26 cellular contexts compared by ENCODE assay signal in the genomic region with DNA sequence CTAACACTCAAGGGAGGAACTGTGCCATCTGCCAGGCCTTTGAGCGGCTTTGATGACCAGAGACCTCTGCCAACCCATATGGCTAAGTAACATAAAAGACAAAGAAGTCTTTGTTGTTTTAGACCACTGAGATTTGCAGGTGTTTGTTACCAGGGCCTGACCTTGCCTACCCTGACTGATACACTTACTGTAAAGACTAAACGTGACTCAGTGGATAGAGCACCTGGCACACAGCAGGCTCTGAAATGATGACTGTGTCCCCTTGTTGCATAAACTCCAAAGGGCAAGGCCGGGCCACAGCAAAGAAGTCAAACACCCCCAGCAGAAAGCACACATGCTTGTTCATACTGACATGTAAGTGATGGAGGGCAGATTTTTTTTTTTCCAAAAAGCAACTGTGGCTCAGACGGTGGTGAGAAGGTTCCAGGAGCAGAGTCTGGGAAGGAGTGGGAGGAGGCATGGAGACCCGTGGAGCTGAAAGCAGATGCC. TPM values are rescaled to one million over a fixed set of nuclear protein-coding genes. Genes with fewer than 3 reads are reported as not detected.
"Had no signal": no experiment of that assay in that cellular context is flagged by ENCODE, and none has a peak within 500 bp of the region (broad histone marks: within the 10 kb centered on the region; RNA-seq: fewer than 3 reads in every experiment).

No MANE protein-coding gene starts in this region.

- H3K4me1 ChIP-seq: psoas muscle, testis had no signal

- H3K36me3 ChIP-seq: ovary had no signal

- H3K27ac ChIP-seq: hepatocyte, ovary, psoas muscle, testis had no signal

- DNase-seq: activated CD4-positive, alpha-beta T cell treated with anti-CD3 and anti-CD28 coated beads for 4 hours; activated CD4-positive, alpha-beta T cell treated with anti-CD3 and anti-CD28 coated beads, Interleukin-2, amount 50 U/mL, for 48 hours; activated CD4-positive, CD25-positive, alpha-beta regulatory T cell; activated effector memory CD4-positive, alpha-beta T cell treated with Interleukin-2 at 50 U/mL for 16 hours; activated naive CD4-positive, alpha-beta T cell treated with anti-CD3 and anti-CD28 coated beads, Interleukin-2, amount 10 ng/mL, durations not matched to agents 7 days and 5 days; activated T-cell treated with anti-CD3 and anti-CD28 coated beads, Interleukin-2, amount 50 U/mL, for 72 hours; amygdala; effector CD4-positive, alpha-beta T cell; glutamatergic neuron; immature natural killer cell; naive thymus-derived CD4-positive, alpha-beta T cell; psoas muscle; right cardiac atrium; stimulated activated CD4-positive, alpha-beta T cell treated with anti-CD3 and anti-CD28 coated beads, Interleukin-1b, Interleukin-23, amount 100 ng/mL, for 48 hours; T1000; testis had no signal

- ATAC-seq: activated T-cell treated with anti-CD3 and anti-CD28 coated beads, Interleukin-2, amount 50 U/mL, for 72 hours; left lobe of liver; naive thymus-derived CD4-positive, alpha-beta T cell; psoas muscle; right cardiac atrium; stimulated activated effector memory CD8-positive, alpha-beta T cell treated with anti-CD3 and anti-CD28 coated beads, Interleukin-12 subunit alpha, Interleukin-12 subunit beta, amount 100 ng/mL, for 72 hours had no signal

- H3K9me3 ChIP-seq: ovary, psoas muscle, testis had no signal

- H3K27me3 ChIP-seq: hepatocyte, ovary, testis had no signal

- H3K4me3 ChIP-seq: hepatocyte, lung, ovary, psoas muscle, testis had no signal

RNA-seq across cellular contexts. Expression of a gene that starts 7.7 kb away (rescaled TPM):
- total RNA-seq: activated T-cell treated with anti-CD3 and anti-CD28 coated beads, Interleukin-2, amount 50 U/mL, for 72 hours; chondrocyte; frontal cortex; hepatocyte; kidney epithelial cell; left lobe of liver; lung; naive thymus-derived CD4-positive, alpha-beta T cell; ovary; psoas muscle; right cardiac atrium; skeletal muscle tissue had no signal
- polyA plus RNA-seq: esophagus; hepatocyte; immature natural killer cell; lung; naive thymus-derived CD4-positive, alpha-beta T cell; ovary; psoas muscle; right cardiac atrium had no signal
